ENCODE assay signal across 16 cellular contexts in genomic region chr16:88908307-88908706, GRCh38. TPM values are rescaled to one million over a fixed set of nuclear protein-coding genes. Genes with fewer than 3 reads are reported as not detected.
DNase-seq lines count a peak whose midpoint lies in the region; ATAC-seq, FAIRE-seq and TF ChIP-seq lines count a peak whose summit lies in the region.
"Had no signal": no experiment of that assay in that cellular context is flagged by ENCODE, and none has a peak within 500 bp of the region (broad histone marks: within the 10 kb centered on the region; RNA-seq: fewer than 3 reads in every experiment).

No MANE protein-coding gene starts in this region.

- H3K9me3 Mint-ChIP-seq in endothelial cell (ENCODE audit: unreplicated experiment) = no peaks in the 10 kb centered on the region
- H3K9me3 Mint-ChIP-seq: CD8-positive, alpha-beta memory T cell had no signal

- H3K36me3 ChIP-seq in left ventricle myocardium inferior (peaks cover 3% of the 10 kb centered on the region), neuronal stem cell (replicated peaks in 1 of 2; ENCODE audit: control insufficient read depth in 2 of 2, insufficient read depth in 2 of 2, low read length in 2 of 2) (no peaks in the 10 kb centered on the region), uterus (no peaks in the 10 kb centered on the region)
- H3K36me3 ChIP-seq: BE2C had no signal

- H3K4me1 ChIP-seq in left ventricle myocardium inferior (peaks cover 73% of the 10 kb centered on the region), neuronal stem cell (ENCODE audit: control insufficient read depth in 2 of 2, insufficient read depth in 1 of 2, low read depth in 1 of 2, low read length in 2 of 2) (peaks cover 7 to 14% of the 10 kb centered on the region in 2 donors), uterus (no peaks in the 10 kb centered on the region)
- H3K4me1 ChIP-seq: Caco-2 had no signal

- peak overlapping the region; percentile 94 for H2AK5ac ChIP-seq in neuronal stem cell (ENCODE audit: low read depth, low read length)

- H3K79me1 ChIP-seq in neuronal stem cell (ENCODE audit: low read depth, low read length) = no peaks in the 10 kb centered on the region

- no peak for TF ChIP-seq POLR2A in uterus (IDR thresholded peaks at IDR 0.05)

- H4K91ac ChIP-seq in neuronal stem cell (ENCODE audit: low read depth, low read length, poor library complexity) = no peak overlapping the region

- H2BK5ac ChIP-seq in neuronal stem cell (ENCODE audit: low read length) = peak overlapping the region; percentile 90

- H3K14ac ChIP-seq in neuronal stem cell (ENCODE audit: low read length) = peak overlapping the region; percentile 89

- no peak overlapping the region for H4K8ac ChIP-seq in neuronal stem cell (ENCODE audit: low read depth, low read length)

- H3K27ac Mint-ChIP-seq in endothelial cell (ENCODE audit: unreplicated experiment) = peak overlapping the region; percentile 52
- H3K27ac Mint-ChIP-seq: CD8-positive, alpha-beta memory T cell had no signal

- DNase-seq in left ventricle myocardium inferior (peak; percentile 48), left cardiac atrium (no peak), endothelial cell (ENCODE audit: low spot score) (no peak), neuronal stem cell (ENCODE audit: low spot score) (no peak), uterus (no peak), NCI-H748 (lab: John Stamatoyannopoulos, UW; ENCODE audit: unreplicated experiment) (no peak), HTR-8/SVneo (ENCODE audit: insufficient read length, low spot score) (no peak), AG20443 (ENCODE audit: low spot score) (no peak)
- DNase-seq: BE2C; Caco-2; CD8-positive, alpha-beta memory T cell; DND-41; GDM1 had no signal

- ATAC-seq in left cardiac atrium = no peak

- no peak overlapping the region for H3K18ac ChIP-seq in neuronal stem cell (ENCODE audit: low read length)

- H3K4me1 Mint-ChIP-seq in endothelial cell (ENCODE audit: unreplicated experiment) = no peaks in the 10 kb centered on the region
- H3K4me1 Mint-ChIP-seq: CD8-positive, alpha-beta memory T cell had no signal

- peaks cover 13% of the 10 kb centered on the region for H3K27me3 Mint-ChIP-seq in endothelial cell (ENCODE audit: unreplicated experiment)

- H2BK120ac ChIP-seq in neuronal stem cell (ENCODE audit: low read depth, low read length) = no peak overlapping the region

- no peak overlapping the region for H3K4ac ChIP-seq in neuronal stem cell (ENCODE audit: low read length)

- intact Hi-C loops in left ventricle myocardium inferior (cut with micrococcal nuclease) = no loop called here
- intact Hi-C loops in left cardiac atrium (cut with DNase I) = no loop called here
- intact Hi-C loops in uterus (cut with DNase I; ENCODE audit: low total_unique reads) = no loop called here

- peak overlapping the region; percentile 49 for H2BK15ac ChIP-seq in neuronal stem cell (ENCODE audit: low read length)

- H3K4me3 Mint-ChIP-seq in endothelial cell (ENCODE audit: unreplicated experiment) = no peak overlapping the region
- H3K4me3 Mint-ChIP-seq: CD8-positive, alpha-beta memory T cell had no signal

- H3K4me3 ChIP-seq in left ventricle myocardium inferior (peak overlapping the region; percentile 11), neuronal stem cell (ENCODE audit: low read length in 2 of 2) (no peak overlapping the region), uterus (no peak overlapping the region)

- H3K9ac ChIP-seq in neuronal stem cell (ENCODE audit: low read depth, low read length, poor library complexity) = no peak overlapping the region

- no CpG with 5 or more reads among the region's 17 CpGs for WGBS in neuronal stem cell (ENCODE audit: extremely low coverage in 2 of 2, insufficient read length in 2 of 2, insufficient replicate concordance in 1 of 2), 2 donors

- no peak overlapping the region for H2AFZ ChIP-seq in neuronal stem cell (ENCODE audit: low read length)

- peaks cover 19% of the 10 kb centered on the region for H3K27me3 ChIP-seq in left ventricle myocardium inferior (ENCODE audit: low read depth)
- H3K27me3 ChIP-seq in neuronal stem cell (ENCODE audit: control insufficient read depth in 3 of 3, insufficient read depth in 3 of 3, low read depth in 1 of 3, low read length in 3 of 3) = peaks cover 0 to 19% (median 0%) of the 10 kb centered on the region in 3 experiments
- no peaks in the 10 kb centered on the region for H3K27me3 ChIP-seq in uterus

- no peaks in the 10 kb centered on the region for H3K36me3 Mint-ChIP-seq in endothelial cell (ENCODE audit: low read depth, unreplicated experiment)
- H3K36me3 Mint-ChIP-seq: CD8-positive, alpha-beta memory T cell had no signal

- H3K23ac ChIP-seq in neuronal stem cell (ENCODE audit: low read depth, low read length, poor library complexity) = no peak overlapping the region

- TF ChIP-seq CTCF in left ventricle myocardium inferior (IDR thresholded peaks at IDR 0.05; ENCODE audit: borderline replicate concordance) (no peak), endothelial cell (IDR thresholded peaks at IDR 0.05; ENCODE audit: unreplicated experiment) (no peak), uterus (IDR thresholded peaks at IDR 0.05) (no peak)

- FAIRE-seq in HTR-8/SVneo (lab: Jason Lieb, UNC) = no peak
- FAIRE-seq: A204.1, GM12892 had no signal

- no peak overlapping the region for H3K4me2 ChIP-seq in neuronal stem cell (ENCODE audit: insufficient read depth, low read length, poor library complexity, severe bottlenecking)

- H3K9me3 ChIP-seq in left ventricle myocardium inferior (replicated peaks) (no peaks in the 10 kb centered on the region), neuronal stem cell (replicated peaks in 1 of 2; ENCODE audit: control insufficient read depth in 2 of 2, insufficient read depth in 1 of 2, low read depth in 1 of 2, low read length in 2 of 2) (peaks cover 0 to 2% of the 10 kb centered on the region in 2 donors), uterus (no peaks in the 10 kb centered on the region)
- H3K9me3 ChIP-seq: BE2C had no signal

- H3K27ac ChIP-seq in left ventricle myocardium inferior (replicated peaks) (peak overlapping the region; percentile 80), neuronal stem cell (replicated peaks; ENCODE audit: low read length) (no peak overlapping the region), uterus (peak overlapping the region; percentile 21 to 24)

- H2BK12ac ChIP-seq in neuronal stem cell (ENCODE audit: low read length) = peak overlapping the region; percentile 84

RNA-seq across cellular contexts. Expression of gene PABPN1L, which starts 41.8 kb away (rescaled TPM):
- total RNA-seq in left ventricle myocardium inferior = not detected
- not detected for total RNA-seq in left cardiac atrium
- not detected for total RNA-seq in endothelial cell (ENCODE audit: unreplicated experiment)
- polyA plus RNA-seq in neuronal stem cell (2013, experiment 1 of 2) = not detected
- not detected for polyA plus RNA-seq in neuronal stem cell (2013, experiment 2 of 2)
- not detected for total RNA-seq in uterus
- total RNA-seq: Caco-2; CD8-positive, alpha-beta memory T cell; H4 had no signal
- polyA plus RNA-seq: CD8-positive, alpha-beta memory T cell had no signal

RNA-seq across cellular contexts. Expression of gene TRAPPC2L, which starts 51.4 kb away (rescaled TPM):
- 52.7 TPM for total RNA-seq in left ventricle myocardium inferior
- 10 to 100 TPM; 46.0 to 54.3 TPM for total RNA-seq in left cardiac atrium
- 65.3 TPM for total RNA-seq in endothelial cell (ENCODE audit: unreplicated experiment)
- polyA plus RNA-seq in neuronal stem cell (2013, experiment 1 of 2) = 57.0 TPM
- 58.2 TPM for polyA plus RNA-seq in neuronal stem cell (2013, experiment 2 of 2)
- 100 to 1,000 TPM in 1 of 4 donors, 10 to 100 TPM in 3; 21.5 to 680 (median 70.6) TPM for total RNA-seq in uterus

RNA-seq across cellular contexts. Expression of gene GALNS, which starts 51.6 kb away (rescaled TPM):
- total RNA-seq in left ventricle myocardium inferior (15.5 TPM), left cardiac atrium (10 to 100 TPM; 17.1 to 19.0 TPM), endothelial cell (ENCODE audit: unreplicated experiment) (24.7 TPM), uterus (10 to 100 TPM in 2 of 4 donors, 1 to 10 TPM in 2; 1.8 to 36.2 (median 16.4) TPM)
- polyA plus RNA-seq in neuronal stem cell (2013, experiment 1 of 2) = 9.6 TPM
- 9.1 TPM for polyA plus RNA-seq in neuronal stem cell (2013, experiment 2 of 2)
